1 cellular context compared by ENCODE assay signal in genomic region chr2:180991820-180992219, GRCh38.
A peak's percentile ranks its signal among the peaks of the same experiment; 100 is the strongest.
TF ChIP-seq lines count a peak whose summit lies in the region.

No MANE protein-coding gene starts in this region.

TF ChIP-seq in GM12878, 131 proteins besides CTCF, POLR2A, EP300 and RAD21 (continued from another document):
- TF ChIP-seq ZBTB11 (CRISPR knock-in tag; IDR thresholded peaks at IDR 0.05), result no peak
- TF ChIP-seq NR2F1 (conservative IDR thresholded peaks at IDR 0.05), result no peak
- no peak for TF ChIP-seq HDAC2 (IDR thresholded peaks at IDR 0.05)
- TF ChIP-seq, protein P1, sequence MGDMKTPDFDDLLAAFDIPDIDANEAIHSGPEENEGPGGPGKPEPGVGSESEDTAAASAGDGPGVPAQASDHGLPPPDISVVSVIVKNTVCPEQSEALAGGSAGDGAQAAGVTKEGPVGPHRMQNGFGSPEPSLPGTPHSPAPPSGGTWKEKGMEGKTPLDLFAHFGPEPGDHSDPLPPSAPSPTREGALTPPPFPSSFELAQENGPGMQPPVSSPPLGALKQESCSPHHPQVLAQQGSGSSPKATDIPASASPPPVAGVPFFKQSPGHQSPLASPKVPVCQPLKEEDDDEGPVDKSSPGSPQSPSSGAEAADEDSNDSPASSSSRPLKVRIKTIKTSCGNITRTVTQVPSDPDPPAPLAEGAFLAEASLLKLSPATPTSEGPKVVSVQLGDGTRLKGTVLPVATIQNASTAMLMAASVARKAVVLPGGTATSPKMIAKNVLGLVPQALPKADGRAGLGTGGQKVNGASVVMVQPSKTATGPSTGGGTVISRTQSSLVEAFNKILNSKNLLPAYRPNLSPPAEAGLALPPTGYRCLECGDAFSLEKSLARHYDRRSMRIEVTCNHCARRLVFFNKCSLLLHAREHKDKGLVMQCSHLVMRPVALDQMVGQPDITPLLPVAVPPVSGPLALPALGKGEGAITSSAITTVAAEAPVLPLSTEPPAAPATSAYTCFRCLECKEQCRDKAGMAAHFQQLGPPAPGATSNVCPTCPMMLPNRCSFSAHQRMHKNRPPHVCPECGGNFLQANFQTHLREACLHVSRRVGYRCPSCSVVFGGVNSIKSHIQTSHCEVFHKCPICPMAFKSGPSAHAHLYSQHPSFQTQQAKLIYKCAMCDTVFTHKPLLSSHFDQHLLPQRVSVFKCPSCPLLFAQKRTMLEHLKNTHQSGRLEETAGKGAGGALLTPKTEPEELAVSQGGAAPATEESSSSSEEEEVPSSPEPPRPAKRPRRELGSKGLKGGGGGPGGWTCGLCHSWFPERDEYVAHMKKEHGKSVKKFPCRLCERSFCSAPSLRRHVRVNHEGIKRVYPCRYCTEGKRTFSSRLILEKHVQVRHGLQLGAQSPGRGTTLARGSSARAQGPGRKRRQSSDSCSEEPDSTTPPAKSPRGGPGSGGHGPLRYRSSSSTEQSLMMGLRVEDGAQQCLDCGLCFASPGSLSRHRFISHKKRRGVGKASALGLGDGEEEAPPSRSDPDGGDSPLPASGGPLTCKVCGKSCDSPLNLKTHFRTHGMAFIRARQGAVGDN (IDR thresholded peaks at IDR 0.05), result no peak
- TF ChIP-seq CUX1 (IDR thresholded peaks at IDR 0.05; ENCODE audit: insufficient replicate concordance, low read depth, low read length), result no peak
- no peak for TF ChIP-seq ZNF592 (IDR thresholded peaks at IDR 0.05)
- TF ChIP-seq, protein P2, sequence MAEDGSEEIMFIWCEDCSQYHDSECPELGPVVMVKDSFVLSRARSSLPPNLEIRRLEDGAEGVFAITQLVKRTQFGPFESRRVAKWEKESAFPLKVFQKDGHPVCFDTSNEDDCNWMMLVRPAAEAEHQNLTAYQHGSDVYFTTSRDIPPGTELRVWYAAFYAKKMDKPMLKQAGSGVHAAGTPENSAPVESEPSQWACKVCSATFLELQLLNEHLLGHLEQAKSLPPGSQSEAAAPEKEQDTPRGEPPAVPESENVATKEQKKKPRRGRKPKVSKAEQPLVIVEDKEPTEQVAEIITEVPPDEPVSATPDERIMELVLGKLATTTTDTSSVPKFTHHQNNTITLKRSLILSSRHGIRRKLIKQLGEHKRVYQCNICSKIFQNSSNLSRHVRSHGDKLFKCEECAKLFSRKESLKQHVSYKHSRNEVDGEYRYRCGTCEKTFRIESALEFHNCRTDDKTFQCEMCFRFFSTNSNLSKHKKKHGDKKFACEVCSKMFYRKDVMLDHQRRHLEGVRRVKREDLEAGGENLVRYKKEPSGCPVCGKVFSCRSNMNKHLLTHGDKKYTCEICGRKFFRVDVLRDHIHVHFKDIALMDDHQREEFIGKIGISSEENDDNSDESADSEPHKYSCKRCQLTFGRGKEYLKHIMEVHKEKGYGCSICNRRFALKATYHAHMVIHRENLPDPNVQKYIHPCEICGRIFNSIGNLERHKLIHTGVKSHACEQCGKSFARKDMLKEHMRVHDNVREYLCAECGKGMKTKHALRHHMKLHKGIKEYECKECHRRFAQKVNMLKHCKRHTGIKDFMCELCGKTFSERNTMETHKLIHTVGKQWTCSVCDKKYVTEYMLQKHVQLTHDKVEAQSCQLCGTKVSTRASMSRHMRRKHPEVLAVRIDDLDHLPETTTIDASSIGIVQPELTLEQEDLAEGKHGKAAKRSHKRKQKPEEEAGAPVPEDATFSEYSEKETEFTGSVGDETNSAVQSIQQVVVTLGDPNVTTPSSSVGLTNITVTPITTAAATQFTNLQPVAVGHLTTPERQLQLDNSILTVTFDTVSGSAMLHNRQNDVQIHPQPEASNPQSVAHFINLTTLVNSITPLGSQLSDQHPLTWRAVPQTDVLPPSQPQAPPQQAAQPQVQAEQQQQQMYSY (CRISPR knock-in tag; IDR thresholded peaks at IDR 0.05), result no peak
- TF ChIP-seq E4F1 (IDR thresholded peaks at IDR 0.05; ENCODE audit: borderline replicate concordance, partially characterized antibody), result no peak
- no peak for TF ChIP-seq KLF5 (IDR thresholded peaks at IDR 0.05; ENCODE audit: partially characterized antibody)
- no peak for TF ChIP-seq CBX5 (IDR thresholded peaks at IDR 0.05; ENCODE audit: low read depth)
- TF ChIP-seq SIN3A (IDR thresholded peaks at IDR 0.05; ENCODE audit: low read depth, low read length), result no peak
- TF ChIP-seq JUNB (IDR thresholded peaks at IDR 0.05), result peak; percentile 52
- TF ChIP-seq JUND (IDR thresholded peaks at IDR 0.05; ENCODE audit: low read depth, low read length), result no peak
- no peak for TF ChIP-seq SP1 (IDR thresholded peaks at IDR 0.05; ENCODE audit: low read depth, low read length)
- no peak for TF ChIP-seq SKIL (IDR thresholded peaks at IDR 0.05; ENCODE audit: low read depth, poor library complexity, severe bottlenecking)
